ENCODE assay signal across 1 cellular context in the genomic region with DNA sequence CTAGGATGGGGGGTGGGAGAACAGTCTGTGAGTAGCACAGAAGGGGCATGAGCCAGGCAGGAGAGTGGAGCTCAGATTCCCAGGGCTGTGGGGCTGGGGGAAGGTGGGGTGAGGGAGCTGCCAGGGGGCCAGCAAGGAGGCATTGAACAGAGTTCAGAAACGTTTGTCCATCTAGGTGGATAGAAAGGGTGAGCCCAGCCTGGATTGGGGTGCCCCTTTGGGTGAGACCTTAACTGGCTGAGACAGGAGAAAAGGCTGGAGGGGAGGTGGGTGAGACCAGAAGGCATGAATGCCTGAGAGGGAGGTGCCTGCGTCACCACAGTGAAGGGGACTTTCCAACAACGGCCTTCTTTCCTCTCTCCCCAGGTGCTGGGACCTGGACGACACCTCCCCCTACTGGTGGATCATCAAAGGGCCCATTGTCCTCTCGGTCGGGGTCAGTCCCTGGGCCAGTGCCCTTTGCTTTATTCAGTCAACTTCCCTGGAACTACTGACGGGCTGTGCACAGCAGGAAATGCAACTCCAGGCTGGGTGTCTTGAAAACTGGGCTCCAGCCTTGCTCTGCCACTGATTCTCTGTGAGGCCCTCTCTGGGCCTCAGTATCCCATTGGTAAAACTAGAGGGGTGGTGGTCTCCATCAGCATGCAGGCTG.
TF ChIP-seq lines count a peak whose summit lies in the region.

No MANE protein-coding gene starts in this region.

TF ChIP-seq in HepG2, 621 proteins besides CTCF, POLR2A, EP300 and RAD21 (continued from another document and continues in another):
- TF ChIP-seq, protein P1, sequence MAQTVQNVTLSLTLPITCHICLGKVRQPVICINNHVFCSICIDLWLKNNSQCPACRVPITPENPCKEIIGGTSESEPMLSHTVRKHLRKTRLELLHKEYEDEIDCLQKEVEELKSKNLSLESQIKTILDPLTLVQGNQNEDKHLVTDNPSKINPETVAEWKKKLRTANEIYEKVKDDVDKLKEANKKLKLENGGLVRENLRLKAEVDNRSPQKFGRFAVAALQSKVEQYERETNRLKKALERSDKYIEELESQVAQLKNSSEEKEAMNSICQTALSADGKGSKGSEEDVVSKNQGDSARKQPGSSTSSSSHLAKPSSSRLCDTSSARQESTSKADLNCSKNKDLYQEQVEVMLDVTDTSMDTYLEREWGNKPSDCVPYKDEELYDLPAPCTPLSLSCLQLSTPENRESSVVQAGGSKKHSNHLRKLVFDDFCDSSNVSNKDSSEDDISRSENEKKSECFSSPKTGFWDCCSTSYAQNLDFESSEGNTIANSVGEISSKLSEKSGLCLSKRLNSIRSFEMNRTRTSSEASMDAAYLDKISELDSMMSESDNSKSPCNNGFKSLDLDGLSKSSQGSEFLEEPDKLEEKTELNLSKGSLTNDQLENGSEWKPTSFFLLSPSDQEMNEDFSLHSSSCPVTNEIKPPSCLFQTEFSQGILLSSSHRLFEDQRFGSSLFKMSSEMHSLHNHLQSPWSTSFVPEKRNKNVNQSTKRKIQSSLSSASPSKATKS (CRISPR knock-in tag; IDR thresholded peaks at IDR 0.05), result no peak
- no peak for TF ChIP-seq ZNF207 (IDR thresholded peaks at IDR 0.05; ENCODE audit: borderline replicate concordance)
- no peak for TF ChIP-seq KLF6 (CRISPR knock-in tag; IDR thresholded peaks at IDR 0.05)
- no peak for TF ChIP-seq MATR3 (CRISPR knock-in tag; IDR thresholded peaks at IDR 0.05)
- no peak for TF ChIP-seq PRMT3 (CRISPR knock-in tag; IDR thresholded peaks at IDR 0.05; ENCODE audit: borderline replicate concordance, low read depth)
- no peak for TF ChIP-seq CBFB (CRISPR knock-in tag; IDR thresholded peaks at IDR 0.05)
- TF ChIP-seq, protein P2, sequence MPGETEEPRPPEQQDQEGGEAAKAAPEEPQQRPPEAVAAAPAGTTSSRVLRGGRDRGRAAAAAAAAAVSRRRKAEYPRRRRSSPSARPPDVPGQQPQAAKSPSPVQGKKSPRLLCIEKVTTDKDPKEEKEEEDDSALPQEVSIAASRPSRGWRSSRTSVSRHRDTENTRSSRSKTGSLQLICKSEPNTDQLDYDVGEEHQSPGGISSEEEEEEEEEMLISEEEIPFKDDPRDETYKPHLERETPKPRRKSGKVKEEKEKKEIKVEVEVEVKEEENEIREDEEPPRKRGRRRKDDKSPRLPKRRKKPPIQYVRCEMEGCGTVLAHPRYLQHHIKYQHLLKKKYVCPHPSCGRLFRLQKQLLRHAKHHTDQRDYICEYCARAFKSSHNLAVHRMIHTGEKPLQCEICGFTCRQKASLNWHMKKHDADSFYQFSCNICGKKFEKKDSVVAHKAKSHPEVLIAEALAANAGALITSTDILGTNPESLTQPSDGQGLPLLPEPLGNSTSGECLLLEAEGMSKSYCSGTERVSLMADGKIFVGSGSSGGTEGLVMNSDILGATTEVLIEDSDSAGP (CRISPR knock-in tag; IDR thresholded peaks at IDR 0.05; ENCODE audit: borderline replicate concordance), result peak; percentile 27; the same call in 1 of the 2 replicates
- TF ChIP-seq, protein P3, sequence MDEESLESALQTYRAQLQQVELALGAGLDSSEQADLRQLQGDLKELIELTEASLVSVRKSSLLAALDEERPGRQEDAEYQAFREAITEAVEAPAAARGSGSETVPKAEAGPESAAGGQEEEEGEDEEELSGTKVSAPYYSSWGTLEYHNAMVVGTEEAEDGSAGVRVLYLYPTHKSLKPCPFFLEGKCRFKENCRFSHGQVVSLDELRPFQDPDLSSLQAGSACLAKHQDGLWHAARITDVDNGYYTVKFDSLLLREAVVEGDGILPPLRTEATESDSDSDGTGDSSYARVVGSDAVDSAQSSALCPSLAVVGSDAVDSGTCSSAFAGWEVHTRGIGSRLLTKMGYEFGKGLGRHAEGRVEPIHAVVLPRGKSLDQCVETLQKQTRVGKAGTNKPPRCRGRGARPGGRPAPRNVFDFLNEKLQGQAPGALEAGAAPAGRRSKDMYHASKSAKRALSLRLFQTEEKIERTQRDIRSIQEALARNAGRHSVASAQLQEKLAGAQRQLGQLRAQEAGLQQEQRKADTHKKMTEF (CRISPR knock-in tag; IDR thresholded peaks at IDR 0.05), result no peak
- TF ChIP-seq ARNT2 (CRISPR knock-in tag; IDR thresholded peaks at IDR 0.05; ENCODE audit: low read depth), result no peak
- TF ChIP-seq ZNF160 (CRISPR knock-in tag; IDR thresholded peaks at IDR 0.05), result no peak
- no peak for TF ChIP-seq TEAD2 (CRISPR knock-in tag; IDR thresholded peaks at IDR 0.05)
- TF ChIP-seq CEBPG (CRISPR knock-in tag; IDR thresholded peaks at IDR 0.05), result no peak
- no peak for TF ChIP-seq NONO (IDR thresholded peaks at IDR 0.05)
- no peak for TF ChIP-seq NONO (CRISPR knock-in tag; conservative IDR thresholded peaks at IDR 0.05)
- TF ChIP-seq, protein P4, sequence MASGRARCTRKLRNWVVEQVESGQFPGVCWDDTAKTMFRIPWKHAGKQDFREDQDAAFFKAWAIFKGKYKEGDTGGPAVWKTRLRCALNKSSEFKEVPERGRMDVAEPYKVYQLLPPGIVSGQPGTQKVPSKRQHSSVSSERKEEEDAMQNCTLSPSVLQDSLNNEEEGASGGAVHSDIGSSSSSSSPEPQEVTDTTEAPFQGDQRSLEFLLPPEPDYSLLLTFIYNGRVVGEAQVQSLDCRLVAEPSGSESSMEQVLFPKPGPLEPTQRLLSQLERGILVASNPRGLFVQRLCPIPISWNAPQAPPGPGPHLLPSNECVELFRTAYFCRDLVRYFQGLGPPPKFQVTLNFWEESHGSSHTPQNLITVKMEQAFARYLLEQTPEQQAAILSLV (CRISPR knock-in tag; IDR thresholded peaks at IDR 0.05; ENCODE audit: borderline replicate concordance), result no peak
- TF ChIP-seq, protein P5, sequence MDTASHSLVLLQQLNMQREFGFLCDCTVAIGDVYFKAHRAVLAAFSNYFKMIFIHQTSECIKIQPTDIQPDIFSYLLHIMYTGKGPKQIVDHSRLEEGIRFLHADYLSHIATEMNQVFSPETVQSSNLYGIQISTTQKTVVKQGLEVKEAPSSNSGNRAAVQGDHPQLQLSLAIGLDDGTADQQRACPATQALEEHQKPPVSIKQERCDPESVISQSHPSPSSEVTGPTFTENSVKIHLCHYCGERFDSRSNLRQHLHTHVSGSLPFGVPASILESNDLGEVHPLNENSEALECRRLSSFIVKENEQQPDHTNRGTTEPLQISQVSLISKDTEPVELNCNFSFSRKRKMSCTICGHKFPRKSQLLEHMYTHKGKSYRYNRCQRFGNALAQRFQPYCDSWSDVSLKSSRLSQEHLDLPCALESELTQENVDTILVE (CRISPR knock-in tag; IDR thresholded peaks at IDR 0.05), result no peak
- TF ChIP-seq SALL2 (CRISPR knock-in tag; IDR thresholded peaks at IDR 0.05), result no peak
- peak; percentile 18; the same call in 1 of the 2 replicates for TF ChIP-seq TCF7 (IDR thresholded peaks at IDR 0.05; ENCODE audit: low read depth)
- no peak for TF ChIP-seq FOXJ3 (CRISPR knock-in tag; IDR thresholded peaks at IDR 0.05; ENCODE audit: borderline replicate concordance)
- no peak for TF ChIP-seq ZNF703 (CRISPR knock-in tag; IDR thresholded peaks at IDR 0.05; ENCODE audit: borderline replicate concordance)
- TF ChIP-seq, protein P6, sequence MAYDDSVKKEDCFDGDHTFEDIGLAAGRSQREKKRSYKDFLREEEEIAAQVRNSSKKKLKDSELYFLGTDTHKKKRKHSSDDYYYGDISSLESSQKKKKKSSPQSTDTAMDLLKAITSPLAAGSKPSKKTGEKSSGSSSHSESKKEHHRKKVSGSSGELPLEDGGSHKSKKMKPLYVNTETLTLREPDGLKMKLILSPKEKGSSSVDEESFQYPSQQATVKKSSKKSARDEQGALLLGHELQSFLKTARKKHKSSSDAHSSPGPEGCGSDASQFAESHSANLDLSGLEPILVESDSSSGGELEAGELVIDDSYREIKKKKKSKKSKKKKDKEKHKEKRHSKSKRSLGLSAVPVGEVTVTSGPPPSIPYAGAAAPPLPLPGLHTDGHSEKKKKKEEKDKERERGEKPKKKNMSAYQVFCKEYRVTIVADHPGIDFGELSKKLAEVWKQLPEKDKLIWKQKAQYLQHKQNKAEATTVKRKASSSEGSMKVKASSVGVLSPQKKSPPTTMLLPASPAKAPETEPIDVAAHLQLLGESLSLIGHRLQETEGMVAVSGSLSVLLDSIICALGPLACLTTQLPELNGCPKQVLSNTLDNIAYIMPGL (CRISPR knock-in tag; IDR thresholded peaks at IDR 0.05; ENCODE audit: borderline replicate concordance in 1 of 2, low read depth in 1 of 2), result 0 out of 4 replicates have a peak, but pooled peaks of 1 of the 2 experiments have one; percentile 39
- no peak for TF ChIP-seq MED1 (CRISPR knock-in tag; IDR thresholded peaks at IDR 0.05)
- no peak for TF ChIP-seq SALL1 (CRISPR knock-in tag; IDR thresholded peaks at IDR 0.05)
- no peak for TF ChIP-seq PLRG1 (conservative IDR thresholded peaks at IDR 0.05)
- TF ChIP-seq ZNF567 (CRISPR knock-in tag; IDR thresholded peaks at IDR 0.05; ENCODE audit: borderline replicate concordance), result no peak
- 0 out of 2 replicates have a peak, but pooled peaks have one; percentile 2 for TF ChIP-seq CREB1 (IDR thresholded peaks at IDR 0.05)
- no peak for TF ChIP-seq CREB1 (CRISPR knock-in tag; IDR thresholded peaks at IDR 0.05)
- TF ChIP-seq, protein P7, sequence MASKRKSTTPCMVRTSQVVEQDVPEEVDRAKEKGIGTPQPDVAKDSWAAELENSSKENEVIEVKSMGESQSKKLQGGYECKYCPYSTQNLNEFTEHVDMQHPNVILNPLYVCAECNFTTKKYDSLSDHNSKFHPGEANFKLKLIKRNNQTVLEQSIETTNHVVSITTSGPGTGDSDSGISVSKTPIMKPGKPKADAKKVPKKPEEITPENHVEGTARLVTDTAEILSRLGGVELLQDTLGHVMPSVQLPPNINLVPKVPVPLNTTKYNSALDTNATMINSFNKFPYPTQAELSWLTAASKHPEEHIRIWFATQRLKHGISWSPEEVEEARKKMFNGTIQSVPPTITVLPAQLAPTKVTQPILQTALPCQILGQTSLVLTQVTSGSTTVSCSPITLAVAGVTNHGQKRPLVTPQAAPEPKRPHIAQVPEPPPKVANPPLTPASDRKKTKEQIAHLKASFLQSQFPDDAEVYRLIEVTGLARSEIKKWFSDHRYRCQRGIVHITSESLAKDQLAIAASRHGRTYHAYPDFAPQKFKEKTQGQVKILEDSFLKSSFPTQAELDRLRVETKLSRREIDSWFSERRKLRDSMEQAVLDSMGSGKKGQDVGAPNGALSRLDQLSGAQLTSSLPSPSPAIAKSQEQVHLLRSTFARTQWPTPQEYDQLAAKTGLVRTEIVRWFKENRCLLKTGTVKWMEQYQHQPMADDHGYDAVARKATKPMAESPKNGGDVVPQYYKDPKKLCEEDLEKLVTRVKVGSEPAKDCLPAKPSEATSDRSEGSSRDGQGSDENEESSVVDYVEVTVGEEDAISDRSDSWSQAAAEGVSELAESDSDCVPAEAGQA (IDR thresholded peaks at IDR 0.05; ENCODE audit: low read depth), result no peak
- TF ChIP-seq, protein P7 (CRISPR knock-in tag; IDR thresholded peaks at IDR 0.05; ENCODE audit: borderline replicate concordance), result no peak
- TF ChIP-seq, protein P8, sequence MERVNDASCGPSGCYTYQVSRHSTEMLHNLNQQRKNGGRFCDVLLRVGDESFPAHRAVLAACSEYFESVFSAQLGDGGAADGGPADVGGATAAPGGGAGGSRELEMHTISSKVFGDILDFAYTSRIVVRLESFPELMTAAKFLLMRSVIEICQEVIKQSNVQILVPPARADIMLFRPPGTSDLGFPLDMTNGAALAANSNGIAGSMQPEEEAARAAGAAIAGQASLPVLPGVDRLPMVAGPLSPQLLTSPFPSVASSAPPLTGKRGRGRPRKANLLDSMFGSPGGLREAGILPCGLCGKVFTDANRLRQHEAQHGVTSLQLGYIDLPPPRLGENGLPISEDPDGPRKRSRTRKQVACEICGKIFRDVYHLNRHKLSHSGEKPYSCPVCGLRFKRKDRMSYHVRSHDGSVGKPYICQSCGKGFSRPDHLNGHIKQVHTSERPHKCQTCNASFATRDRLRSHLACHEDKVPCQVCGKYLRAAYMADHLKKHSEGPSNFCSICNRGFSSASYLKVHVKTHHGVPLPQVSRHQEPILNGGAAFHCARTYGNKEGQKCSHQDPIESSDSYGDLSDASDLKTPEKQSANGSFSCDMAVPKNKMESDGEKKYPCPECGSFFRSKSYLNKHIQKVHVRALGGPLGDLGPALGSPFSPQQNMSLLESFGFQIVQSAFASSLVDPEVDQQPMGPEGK (CRISPR knock-in tag; IDR thresholded peaks at IDR 0.05), result peak; percentile 27; the same call in 1 of the 2 replicates
- no peak for TF ChIP-seq CHCHD3 (CRISPR knock-in tag; IDR thresholded peaks at IDR 0.05)
- TF ChIP-seq, protein P9, sequence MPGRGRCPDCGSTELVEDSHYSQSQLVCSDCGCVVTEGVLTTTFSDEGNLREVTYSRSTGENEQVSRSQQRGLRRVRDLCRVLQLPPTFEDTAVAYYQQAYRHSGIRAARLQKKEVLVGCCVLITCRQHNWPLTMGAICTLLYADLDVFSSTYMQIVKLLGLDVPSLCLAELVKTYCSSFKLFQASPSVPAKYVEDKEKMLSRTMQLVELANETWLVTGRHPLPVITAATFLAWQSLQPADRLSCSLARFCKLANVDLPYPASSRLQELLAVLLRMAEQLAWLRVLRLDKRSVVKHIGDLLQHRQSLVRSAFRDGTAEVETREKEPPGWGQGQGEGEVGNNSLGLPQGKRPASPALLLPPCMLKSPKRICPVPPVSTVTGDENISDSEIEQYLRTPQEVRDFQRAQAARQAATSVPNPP (CRISPR knock-in tag; IDR thresholded peaks at IDR 0.05), result no peak
- TF ChIP-seq, protein P10, sequence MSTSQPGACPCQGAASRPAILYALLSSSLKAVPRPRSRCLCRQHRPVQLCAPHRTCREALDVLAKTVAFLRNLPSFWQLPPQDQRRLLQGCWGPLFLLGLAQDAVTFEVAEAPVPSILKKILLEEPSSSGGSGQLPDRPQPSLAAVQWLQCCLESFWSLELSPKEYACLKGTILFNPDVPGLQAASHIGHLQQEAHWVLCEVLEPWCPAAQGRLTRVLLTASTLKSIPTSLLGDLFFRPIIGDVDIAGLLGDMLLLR (CRISPR knock-in tag; IDR thresholded peaks at IDR 0.05), result no peak
